12 cellular contexts compared by ENCODE assay signal in the genomic region with DNA sequence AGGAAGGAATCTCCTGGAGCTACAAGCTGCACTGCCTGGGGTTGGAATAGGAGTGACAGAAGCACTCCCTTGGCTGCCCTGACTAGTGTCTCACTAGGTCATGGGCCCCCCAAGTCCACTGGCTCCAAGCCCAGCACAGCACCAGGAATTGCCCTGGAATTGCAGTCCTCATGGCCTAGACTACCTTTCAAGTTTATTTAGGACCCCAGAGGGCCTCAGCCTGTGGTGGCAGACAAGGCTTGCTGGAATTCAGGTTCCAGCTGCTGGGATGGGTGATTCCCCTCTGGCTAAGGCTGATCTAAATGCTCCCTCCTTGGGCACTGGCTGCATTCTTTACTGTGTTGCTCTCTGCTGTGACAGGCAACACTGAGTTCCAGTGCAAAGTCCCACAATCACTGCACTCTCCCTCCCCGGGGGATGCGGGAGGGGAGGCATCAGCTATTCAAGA. TPM values are rescaled to one million over a fixed set of nuclear protein-coding genes. Genes with fewer than 3 reads are reported as not detected.
DNase-seq lines count a peak whose midpoint lies in the region; ATAC-seq and TF ChIP-seq lines count a peak whose summit lies in the region.
"Had no signal": no experiment of that assay in that cellular context is flagged by ENCODE, and none has a peak within 500 bp of the region (broad histone marks: within the 10 kb centered on the region; RNA-seq: fewer than 3 reads in every experiment).

No MANE protein-coding gene starts in this region.

- DNase-seq in NCI-H82 (lab: John Stamatoyannopoulos, UW), result peak; percentile 37
- no peak for DNase-seq in NCI-H82 treated with DMSO at 0.1 percent for 48 hours (lab: John Stamatoyannopoulos, UW; ENCODE audit: unreplicated experiment)
- DNase-seq in esophagus muscularis mucosa (ENCODE audit: extremely low spot score), result no peak
- DNase-seq in activated naive CD8-positive, alpha-beta T cell treated with anti-CD3 and anti-CD28 coated beads for 36 hours, result no peak
- no peak for DNase-seq in CD14-positive monocyte (ENCODE audit: low spot score)
- DNase-seq: NCI-H1417, occipital lobe had no signal

- no peak for TF ChIP-seq EP300 in esophagus muscularis mucosa (IDR thresholded peaks at IDR 0.05)

- ATAC-seq in GM18861 (IDR thresholded peaks at IDR 0.05; ENCODE audit: unreplicated experiment), result no peak
- ATAC-seq: A549; activated T-helper 17 cell treated with anti-CD3 and anti-CD28 coated beads, Interleukin-2, amount 50 U/mL, for 72 hours had no signal

- no peaks in the 10 kb centered on the region for H3K9me3 Mint-ChIP-seq in activated naive CD8-positive, alpha-beta T cell treated with anti-CD3 and anti-CD28 coated beads for 36 hours
- peaks cover 0 to 2% (median 0%) of the 10 kb centered on the region in 7 donors for H3K9me3 Mint-ChIP-seq in CD14-positive monocyte
- H3K9me3 Mint-ChIP-seq: activated T-helper 17 cell treated with anti-CD3 and anti-CD28 coated beads, Interleukin-2, amount 50 U/mL, for 72 hours had no signal

- H3K4me1 ChIP-seq in esophagus muscularis mucosa (peaks cover 0 to 27% (median 23%) of the 10 kb centered on the region in 4 donors), muscle layer of duodenum (ENCODE audit: control insufficient read depth in 1 of 2, insufficient read depth in 2 of 2, low read length in 2 of 2) (peaks cover 0 to 4% of the 10 kb centered on the region in 2 donors), urinary bladder (ENCODE audit: insufficient read depth) (peaks cover 2% of the 10 kb centered on the region)

- 88% methylated on average over 2 of the region's 2 CpGs for WGBS in esophagus muscularis mucosa
- WGBS in urinary bladder, result 65% methylated on average over 2 of the region's 2 CpGs

- H3K4me3 Mint-ChIP-seq in activated naive CD8-positive, alpha-beta T cell treated with anti-CD3 and anti-CD28 coated beads for 36 hours, result no peak overlapping the region
- no peak overlapping the region for H3K4me3 Mint-ChIP-seq in CD14-positive monocyte
- H3K4me3 Mint-ChIP-seq: activated T-helper 17 cell treated with anti-CD3 and anti-CD28 coated beads, Interleukin-2, amount 50 U/mL, for 72 hours had no signal

- H3K36me3 ChIP-seq in esophagus muscularis mucosa (peaks cover 11 to 81% (median 51%) of the 10 kb centered on the region in 4 donors), muscle layer of duodenum (ENCODE audit: control insufficient read depth in 1 of 2, insufficient read depth in 2 of 2, low read length in 2 of 2) (peaks cover 19 to 30% of the 10 kb centered on the region in 2 donors), urinary bladder (ENCODE audit: insufficient read depth) (no peaks in the 10 kb centered on the region)

- TF ChIP-seq CTCF in esophagus muscularis mucosa (IDR thresholded peaks at IDR 0.05) (no peak), CD14-positive monocyte (IDR thresholded peaks at IDR 0.05) (no peak)

- H3K27me3 Mint-ChIP-seq in activated naive CD8-positive, alpha-beta T cell treated with anti-CD3 and anti-CD28 coated beads for 36 hours, result no peaks in the 10 kb centered on the region
- no peaks in the 10 kb centered on the region for H3K27me3 Mint-ChIP-seq in CD14-positive monocyte (ENCODE audit: low read depth in 3 of 3)
- H3K27me3 Mint-ChIP-seq: activated T-helper 17 cell treated with anti-CD3 and anti-CD28 coated beads, Interleukin-2, amount 50 U/mL, for 72 hours had no signal

- H3K4me1 Mint-ChIP-seq in activated naive CD8-positive, alpha-beta T cell treated with anti-CD3 and anti-CD28 coated beads for 36 hours, result peaks cover 7% of the 10 kb centered on the region
- H3K4me1 Mint-ChIP-seq in CD14-positive monocyte, result no peaks in the 10 kb centered on the region

- peaks cover 47% of the 10 kb centered on the region for H3K36me3 Mint-ChIP-seq in activated naive CD8-positive, alpha-beta T cell treated with anti-CD3 and anti-CD28 coated beads for 36 hours
- H3K36me3 Mint-ChIP-seq in CD14-positive monocyte, result peaks cover 34 to 56% of the 10 kb centered on the region in 2 donors

- no peak overlapping the region for H3K27ac Mint-ChIP-seq in activated naive CD8-positive, alpha-beta T cell treated with anti-CD3 and anti-CD28 coated beads for 36 hours
- no peak overlapping the region for H3K27ac Mint-ChIP-seq in CD14-positive monocyte
- H3K27ac Mint-ChIP-seq: activated T-helper 17 cell treated with anti-CD3 and anti-CD28 coated beads, Interleukin-2, amount 50 U/mL, for 72 hours had no signal

- peak overlapping the region; percentile 37 to 52 (median 43) for H3K27ac ChIP-seq in esophagus muscularis mucosa (replicated peaks in 1 of 4)
- H3K27ac ChIP-seq in muscle layer of duodenum (ENCODE audit: low read length), result peak overlapping the region; percentile 74
- peak overlapping the region; percentile 69 for H3K27ac ChIP-seq in urinary bladder (ENCODE audit: low read depth)
- H3K27ac ChIP-seq: A549 had no signal

- intact Hi-C loops in esophagus muscularis mucosa (cut with DNase I) (no loop called here), CD14-positive monocyte (cut with micrococcal nuclease) (no loop called here)

- H3K27me3 ChIP-seq in esophagus muscularis mucosa (no peaks in the 10 kb centered on the region), muscle layer of duodenum (ENCODE audit: low read depth, low read length) (no peaks in the 10 kb centered on the region)

- H3K4me3 ChIP-seq in esophagus muscularis mucosa (no peak overlapping the region), muscle layer of duodenum (ENCODE audit: low read depth in 1 of 2, low read length in 2 of 2) (no peak overlapping the region), urinary bladder (ENCODE audit: low read depth, low read length) (no peak overlapping the region)
- H3K4me3 ChIP-seq: A549 had no signal

- H3K9me3 ChIP-seq in esophagus muscularis mucosa, result no peaks in the 10 kb centered on the region
- no peaks in the 10 kb centered on the region for H3K9me3 ChIP-seq in muscle layer of duodenum (ENCODE audit: control insufficient read depth in 1 of 2, low read length in 2 of 2)

- no peak for TF ChIP-seq POLR2A in esophagus muscularis mucosa (IDR thresholded peaks at IDR 0.05; ENCODE audit: low read depth)

RNA-seq across cellular contexts. Expression of gene STRADB, which starts 14.0 kb away (rescaled TPM):
- total RNA-seq in esophagus muscularis mucosa, result 10 to 100 TPM; 13.6 to 15.6 (median 14.1) TPM
- total RNA-seq in urinary bladder, result 43.0 TPM
- 10.0 TPM for polyA plus RNA-seq in urinary bladder
- 10 to 100 TPM; 22.4 to 23.2 TPM for total RNA-seq in activated naive CD8-positive, alpha-beta T cell treated with anti-CD3 and anti-CD28 coated beads for 36 hours
- 10 to 100 TPM; 22.0 to 25.6 TPM for polyA plus RNA-seq in CD14-positive monocyte

RNA-seq across cellular contexts. Expression of gene TRAK2, which starts 14.3 kb away (rescaled TPM):
- total RNA-seq in esophagus muscularis mucosa, result 100 to 1,000 TPM in 2 of 4 donors, 10 to 100 TPM in 2; 73.1 to 114 (median 91.6) TPM
- total RNA-seq in urinary bladder, result 60.6 TPM
- 25.1 TPM for polyA plus RNA-seq in urinary bladder
- 10 to 100 TPM; 21.2 to 24.6 TPM for total RNA-seq in activated naive CD8-positive, alpha-beta T cell treated with anti-CD3 and anti-CD28 coated beads for 36 hours
- polyA plus RNA-seq in CD14-positive monocyte, result 10 to 100 TPM; 15.3 to 16.8 TPM
